1 cellular context compared by ENCODE assay signal in genomic region chr7:139647085-139647484, GRCh38.
TF ChIP-seq lines count a peak whose summit lies in the region.

No MANE protein-coding gene starts in this region.

TF ChIP-seq in GM23338, 12 proteins besides CTCF, POLR2A, EP300 and RAD21 (continued from another document):
- TF ChIP-seq ZNF462 (CRISPR knock-in tag; IDR thresholded peaks at IDR 0.05) (no peak), STAT1 (IDR thresholded peaks at IDR 0.05; ENCODE audit: unreplicated experiment) (no peak), ZNF331 (CRISPR knock-in tag; IDR thresholded peaks at IDR 0.05; ENCODE audit: low read depth) (no peak), ETS1 (IDR thresholded peaks at IDR 0.05) (no peak), POLR2AphosphoS5 (IDR thresholded peaks at IDR 0.05; ENCODE audit: low read depth) (no peak), EZH2phosphoT487 (IDR thresholded peaks at IDR 0.05; ENCODE audit: unreplicated experiment) (no peak), JUNB (IDR thresholded peaks at IDR 0.05; ENCODE audit: unreplicated experiment) (no peak), NANOG (IDR thresholded peaks at IDR 0.05; ENCODE audit: borderline replicate concordance) (no peak)
